8 cellular contexts compared by ENCODE assay signal in genomic region chr22:31344369-31345330, GRCh38. TPM values are rescaled to one million over a fixed set of nuclear protein-coding genes. Genes with fewer than 3 reads are reported as not detected.
A peak's percentile ranks its signal among the peaks of the same experiment; 100 is the strongest.
DNase-seq lines count a peak whose midpoint lies in the region; ATAC-seq and TF ChIP-seq lines count a peak whose summit lies in the region.

No MANE protein-coding gene starts in this region.

- no peak for TF ChIP-seq CTCF in H9 (conservative IDR thresholded peaks at IDR 0.05)
- TF ChIP-seq CTCF in choroid plexus epithelial cell (conservative IDR thresholded peaks at IDR 0.05; ENCODE audit: low read depth, low read length) = no peak
- TF ChIP-seq CTCF in lung (IDR thresholded peaks at IDR 0.05; ENCODE audit: control extremely low read depth, extremely low read depth) = no peak

- no peak overlapping the region for H4K8ac ChIP-seq in H9 (replicated peaks; ENCODE audit: insufficient read length, low read depth, low read length)

- H3K27ac Mint-ChIP-seq in H9 = peak overlapping the region; percentile 98; a peak in 6 of 7 replicates
- H3K27ac Mint-ChIP-seq in T-helper 17 cell = peak overlapping the region; percentile 88

- peak overlapping the region; percentile 59 for H3K18ac ChIP-seq in H9 (ENCODE audit: insufficient read length, low read depth, low read length)

- H3K27me3 ChIP-seq in H9 (ENCODE audit: insufficient read depth, low read length) (no peaks in the 10 kb centered on the region), lung (ENCODE audit: control insufficient read depth, insufficient read depth) (no peaks in the 10 kb centered on the region)

- H3K4me1 Mint-ChIP-seq in H9 (peaks cover 55 to 60% of the 10 kb centered on the region in 2 experiments), T-helper 17 cell (peaks cover 47% of the 10 kb centered on the region)

- DNase-seq in H9 (peak; percentile 41), T-helper 17 cell (peak in 1 of 3 donors; percentile 17), choroid plexus epithelial cell (ENCODE audit: low read depth) (peak; percentile 67), lung (ENCODE audit: low spot score) (peak; percentile 39), DMS79 (lab: John Stamatoyannopoulos, UW) (no peak), SW480 (ENCODE audit: low spot score) (no peak), D341Med (ENCODE audit: low spot score) (no peak)
- DNase-seq in stimulated activated naive CD8-positive, alpha-beta T cell treated with anti-CD3 and anti-CD28 coated beads, Interleukin-15, Interleukin-2, amounts not matched to agents 100 U/mL and 50 U/mL, for 24 hours = peak; percentile 45

- peaks cover 6% of the 10 kb centered on the region for H3K79me1 ChIP-seq in H9 (ENCODE audit: insufficient read depth, low read depth, low read length, poor library complexity, severe bottlenecking)

- no peak overlapping the region; the same call in 1 of the 2 replicates for H3K4ac ChIP-seq in H9 (ENCODE audit: low read depth, low read length)

- ATAC-seq in T-helper 17 cell = no peak
- peak; percentile 0 for ATAC-seq in lung (ENCODE audit: insufficient read depth, low FRiP score)
- ATAC-seq in stimulated activated naive CD8-positive, alpha-beta T cell treated with anti-CD3 and anti-CD28 coated beads, Interleukin-15, Interleukin-2, amounts not matched to agents 100 U/mL and 50 U/mL, for 24 hours = no peak

- peaks cover 22 to 57% (median 39%) of the 10 kb centered on the region in 3 experiments for H3K36me3 Mint-ChIP-seq in H9 (ENCODE audit: insufficient read depth in 1 of 3, low read depth in 3 of 3)
- H3K36me3 Mint-ChIP-seq in T-helper 17 cell (ENCODE audit: low read depth) = peaks cover 2% of the 10 kb centered on the region

- H4K20me1 ChIP-seq in H9 (ENCODE audit: control insufficient read depth, insufficient read depth, insufficient read length) = no peaks in the 10 kb centered on the region

- no peak overlapping the region for H4K5ac ChIP-seq in H9 (ENCODE audit: insufficient read length, low read depth, low read length)

- no peaks in the 10 kb centered on the region for H3K9me3 Mint-ChIP-seq in H9

- H2BK12ac ChIP-seq in H9 (ENCODE audit: insufficient read length, low read depth, low read length) = no peak overlapping the region

- H3T11ph ChIP-seq in H9 (ENCODE audit: low read length) = no peak overlapping the region

- H3K27me3 Mint-ChIP-seq in H9 (ENCODE audit: low read depth) = no peaks in the 10 kb centered on the region
- H3K27me3 Mint-ChIP-seq in T-helper 17 cell = no peaks in the 10 kb centered on the region

- no peak overlapping the region for H2AK5ac ChIP-seq in H9 (ENCODE audit: insufficient read length, low read length)

- H3K36me3 ChIP-seq in lung (ENCODE audit: control insufficient read depth in 2 of 2, insufficient read depth in 2 of 2, low read length in 2 of 2) = peaks cover 3 to 21% of the 10 kb centered on the region in 2 donors

- peak overlapping the region; percentile 94 for H3K14ac ChIP-seq in H9 (ENCODE audit: insufficient read depth, low read length)

- no peak overlapping the region for H2BK120ac ChIP-seq in H9 (ENCODE audit: low read depth, low read length, poor library complexity, severe bottlenecking)

- H3K4me1 ChIP-seq in H9 (ENCODE audit: insufficient read depth, low read length) (peaks cover 7% of the 10 kb centered on the region; the same call in 1 of the 2 replicates), lung (ENCODE audit: control insufficient read depth in 2 of 2, insufficient read depth in 2 of 2, low read length in 2 of 2) (peaks cover 4 to 25% of the 10 kb centered on the region in 2 donors)

- H3K23ac ChIP-seq in H9 (ENCODE audit: insufficient read length, low read depth, low read length) = no peak overlapping the region

- H3K56ac ChIP-seq in H9 (ENCODE audit: insufficient read length, low read depth, low read length) = no peak overlapping the region

- H3K4me3 Mint-ChIP-seq in H9 (peak overlapping the region; percentile 90), T-helper 17 cell (peak overlapping the region; percentile 89)

- peak overlapping the region; percentile 74 for H3K4me2 ChIP-seq in H9 (ENCODE audit: insufficient read depth, insufficient read length, low read length)

- H2BK15ac ChIP-seq in H9 (ENCODE audit: low read depth, low read length) = no peak overlapping the region

- H3K27ac ChIP-seq in H9 (ENCODE audit: insufficient read length, low read depth, low read length) (peak overlapping the region; percentile 89), lung (ENCODE audit: low read depth in 1 of 2, low read length in 1 of 2) (peak overlapping the region in 1 of 2 donors; percentile 84)

- no peaks in the 10 kb centered on the region for H3K9me3 ChIP-seq in H9 (ENCODE audit: control insufficient read depth, low read depth, low read length)
- no peaks in the 10 kb centered on the region for H3K9me3 ChIP-seq in T-helper 17 cell (ENCODE audit: control insufficient read depth, low read length, poor library complexity, severe bottlenecking)
- no peaks in the 10 kb centered on the region for H3K9me3 ChIP-seq in lung (ENCODE audit: control insufficient read depth in 2 of 2, insufficient read depth in 1 of 2, low read length in 1 of 2)

- no CpG with 5 or more reads among the region's 46 CpGs for WGBS in H9 (ENCODE audit: extremely low coverage, insufficient read length, low lambda C conversion rate)
- 22 to 28% methylated on average over 46 of the region's 46 CpGs for WGBS in lung, 2 donors

- no peak overlapping the region for H2BK20ac ChIP-seq in H9 (ENCODE audit: low read depth, low read length, poor library complexity, severe bottlenecking)

- no peak overlapping the region for H2AFZ ChIP-seq in H9 (ENCODE audit: low read length)

- H3K9ac ChIP-seq in H9 (ENCODE audit: extremely low read depth, insufficient read length, low read length) = peak overlapping the region; percentile 24

- H3K23me2 ChIP-seq in H9 (ENCODE audit: insufficient read length, low read depth, low read length, poor library complexity, severe bottlenecking) = peaks cover 33% of the 10 kb centered on the region

- H3K79me2 ChIP-seq in H9 (ENCODE audit: insufficient read depth, low read length) = peaks cover 12% of the 10 kb centered on the region; the same call in 1 of the 2 replicates

- peak overlapping the region; percentile 92 for H4K91ac ChIP-seq in H9 (ENCODE audit: insufficient read length, low read depth, low read length)

- H2BK5ac ChIP-seq in H9 (ENCODE audit: insufficient read length, low read length) = no peak overlapping the region

- peak overlapping the region; percentile 69 for H3K4me3 ChIP-seq in choroid plexus epithelial cell (ENCODE audit: low read depth, low read length)
- peak overlapping the region; percentile 69 for H3K4me3 ChIP-seq in lung

RNA-seq across cellular contexts. Expression of gene PATZ1, which starts 1.5 kb away (rescaled TPM):
- total RNA-seq in H9 (2021) (118 and 120 TPM in 2 replicates), T-helper 17 cell (10 to 100 TPM; 35.0 to 38.9 TPM), lung (10 to 100 TPM; 35.0 to 35.4 TPM)
- 10 to 100 TPM; 12.6 to 24.2 TPM for polyA plus RNA-seq in lung

RNA-seq across cellular contexts. Expression of gene PIK3IP1, which starts 52.4 kb away (rescaled TPM):
- total RNA-seq in H9 (2021) (0.87 and 0.92 TPM in 2 replicates), T-helper 17 cell (100 to 1,000 TPM; 388 to 426 TPM), lung (10 to 100 TPM; 25.4 to 47.1 TPM)
- 10 to 100 TPM; 11.5 to 34.0 TPM for polyA plus RNA-seq in lung

RNA-seq across cellular contexts. Expression of gene DRG1, which starts 54.8 kb away (rescaled TPM):
- 89.1 and 89.5 TPM in 2 replicates for total RNA-seq in H9 (2021)
- total RNA-seq in T-helper 17 cell = 10 to 100 TPM; 33.2 to 50.9 TPM
- 10 to 100 TPM; 43.3 to 47.1 TPM for total RNA-seq in lung
- 10 to 100 TPM; 39.6 to 40.5 TPM for polyA plus RNA-seq in lung

Comparison
In these comparisons a context has a peak if more than half of its experiments do, and no peak if none do; other contexts are left out.
1. DNase-seq: peak in H9 (single experiment), choroid plexus epithelial cell (single experiment), lung (single experiment) and stimulated activated naive CD8-positive, alpha-beta T cell treated with anti-CD3 and anti-CD28 coated beads, Interleukin-15, Interleukin-2, amounts not matched to agents 100 U/mL and 50 U/mL, for 24 hours (single experiment); none in DMS79 (single experiment), SW480 (single experiment) and D341Med (single experiment).
2. RNA of gene PIK3IP1, which starts 52.4 kb away (total RNA-seq): 388 to 426 TPM in T-helper 17 cell and 25.4 to 47.1 TPM in lung; 0.87 to 0.92 TPM in H9; every median in the first group is over 10 times any median in the second.